1 cellular context compared by ENCODE assay signal in the genomic region with DNA sequence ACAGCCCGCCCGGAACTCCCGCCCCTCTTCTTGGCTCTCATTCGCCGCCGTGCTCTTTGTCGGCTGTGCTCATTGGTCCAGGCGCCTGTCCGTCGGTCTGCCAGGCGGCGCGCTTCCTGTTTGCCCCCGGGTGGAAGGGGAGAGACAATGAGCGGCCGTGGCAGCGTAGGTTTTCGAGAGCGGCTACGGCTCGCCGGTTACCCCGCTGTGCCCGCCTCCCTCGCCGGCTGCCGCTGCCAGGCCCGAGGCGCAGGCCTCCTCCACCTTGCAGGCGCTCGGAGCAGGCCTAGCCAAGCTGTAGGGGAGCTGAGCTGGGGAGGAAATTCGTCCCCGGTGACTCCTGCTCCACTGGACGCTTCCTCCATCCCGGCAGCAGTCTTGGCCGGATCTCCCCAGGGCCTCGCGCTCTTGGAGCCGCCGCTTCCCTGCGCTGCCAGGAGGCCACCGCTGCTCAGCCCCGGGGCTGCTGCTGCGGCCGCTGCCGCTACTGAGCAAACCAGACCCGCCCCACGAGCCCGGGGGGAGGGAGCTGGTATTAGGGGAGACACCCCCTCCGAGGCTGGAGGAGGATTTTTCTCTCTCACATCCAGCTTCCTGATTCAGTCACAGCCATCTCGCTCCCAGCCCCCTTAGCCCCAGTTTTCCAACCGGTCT.
TF ChIP-seq lines count a peak whose summit lies in the region.

A gene (minus strand): TSS at position 2 of the 654 bp plus-strand sequence. CDS start 202 bp downstream, outside the sequence.

TF ChIP-seq in K562, 482 proteins besides CTCF, POLR2A, EP300 and RAD21 (continued from another document and continues in another):
- TF ChIP-seq, protein P1, sequence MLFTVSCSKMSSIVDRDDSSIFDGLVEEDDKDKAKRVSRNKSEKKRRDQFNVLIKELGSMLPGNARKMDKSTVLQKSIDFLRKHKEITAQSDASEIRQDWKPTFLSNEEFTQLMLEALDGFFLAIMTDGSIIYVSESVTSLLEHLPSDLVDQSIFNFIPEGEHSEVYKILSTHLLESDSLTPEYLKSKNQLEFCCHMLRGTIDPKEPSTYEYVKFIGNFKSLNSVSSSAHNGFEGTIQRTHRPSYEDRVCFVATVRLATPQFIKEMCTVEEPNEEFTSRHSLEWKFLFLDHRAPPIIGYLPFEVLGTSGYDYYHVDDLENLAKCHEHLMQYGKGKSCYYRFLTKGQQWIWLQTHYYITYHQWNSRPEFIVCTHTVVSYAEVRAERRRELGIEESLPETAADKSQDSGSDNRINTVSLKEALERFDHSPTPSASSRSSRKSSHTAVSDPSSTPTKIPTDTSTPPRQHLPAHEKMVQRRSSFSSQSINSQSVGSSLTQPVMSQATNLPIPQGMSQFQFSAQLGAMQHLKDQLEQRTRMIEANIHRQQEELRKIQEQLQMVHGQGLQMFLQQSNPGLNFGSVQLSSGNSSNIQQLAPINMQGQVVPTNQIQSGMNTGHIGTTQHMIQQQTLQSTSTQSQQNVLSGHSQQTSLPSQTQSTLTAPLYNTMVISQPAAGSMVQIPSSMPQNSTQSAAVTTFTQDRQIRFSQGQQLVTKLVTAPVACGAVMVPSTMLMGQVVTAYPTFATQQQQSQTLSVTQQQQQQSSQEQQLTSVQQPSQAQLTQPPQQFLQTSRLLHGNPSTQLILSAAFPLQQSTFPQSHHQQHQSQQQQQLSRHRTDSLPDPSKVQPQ (CRISPR knock-in tag; IDR thresholded peaks at IDR 0.05; ENCODE audit: borderline replicate concordance) = 0 out of 2 replicates have a peak, but pooled peaks have one; percentile 71
- peak; percentile 72 for TF ChIP-seq TBP (optimal IDR thresholded peaks at IDR 0.05; ENCODE audit: low read depth, low read length)
- peak; percentile 23; the same call in 1 of the 2 replicates for TF ChIP-seq DPF2 (IDR thresholded peaks at IDR 0.05)
- TF ChIP-seq TSC22D4 (tag; IDR thresholded peaks at IDR 0.05) = no peak
- no peak for TF ChIP-seq CBX2 (IDR thresholded peaks at IDR 0.05; ENCODE audit: insufficient read depth, low read length, poor library complexity, severe bottlenecking)
- no peak for TF ChIP-seq NR3C1 (CRISPR knock-in tag; IDR thresholded peaks at IDR 0.05)
- no peak for TF ChIP-seq ZNF23 (CRISPR knock-in tag; IDR thresholded peaks at IDR 0.05)
- no peak for TF ChIP-seq SMARCA5 (IDR thresholded peaks at IDR 0.05)
- TF ChIP-seq MYBL2 (IDR thresholded peaks at IDR 0.05; ENCODE audit: low read depth) = no peak
- TF ChIP-seq MYBL2 (CRISPR knock-in tag; IDR thresholded peaks at IDR 0.05; ENCODE audit: borderline replicate concordance) = no peak
- peak; percentile 74; the same call in 1 of the 2 replicates for TF ChIP-seq ZNF212 (CRISPR knock-in tag; IDR thresholded peaks at IDR 0.05)
- TF ChIP-seq ZNF133 (CRISPR knock-in tag; IDR thresholded peaks at IDR 0.05) = no peak
- no peak for TF ChIP-seq ZFP30 (CRISPR knock-in tag; IDR thresholded peaks at IDR 0.05; ENCODE audit: borderline replicate concordance)
- TF ChIP-seq ZBTB1 (CRISPR knock-in tag; IDR thresholded peaks at IDR 0.05; ENCODE audit: borderline replicate concordance, low read depth) = no peak
- no peak; a peak in 1 of 4 replicates for TF ChIP-seq FOXK2 (conservative IDR thresholded peaks at IDR 0.05 in 1 of 2, IDR thresholded peaks at IDR 0.05 in 1 of 2; ENCODE audit: low read depth in 2 of 2)
- TF ChIP-seq ZNF785 (CRISPR knock-in tag; IDR thresholded peaks at IDR 0.05) = no peak
- TF ChIP-seq FOS (IDR thresholded peaks at IDR 0.05; ENCODE audit: extremely low read depth, insufficient read length) = peak; percentile 96
- TF ChIP-seq DMBX1 (CRISPR knock-in tag; IDR thresholded peaks at IDR 0.05; ENCODE audit: borderline replicate concordance) = no peak
- TF ChIP-seq, protein P2, sequence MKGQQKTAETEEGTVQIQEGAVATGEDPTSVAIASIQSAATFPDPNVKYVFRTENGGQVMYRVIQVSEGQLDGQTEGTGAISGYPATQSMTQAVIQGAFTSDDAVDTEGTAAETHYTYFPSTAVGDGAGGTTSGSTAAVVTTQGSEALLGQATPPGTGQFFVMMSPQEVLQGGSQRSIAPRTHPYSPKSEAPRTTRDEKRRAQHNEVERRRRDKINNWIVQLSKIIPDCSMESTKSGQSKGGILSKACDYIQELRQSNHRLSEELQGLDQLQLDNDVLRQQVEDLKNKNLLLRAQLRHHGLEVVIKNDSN (CRISPR knock-in tag; IDR thresholded peaks at IDR 0.05) = peak; percentile 23; the same call in 1 of the 2 replicates
- TF ChIP-seq, protein P3, sequence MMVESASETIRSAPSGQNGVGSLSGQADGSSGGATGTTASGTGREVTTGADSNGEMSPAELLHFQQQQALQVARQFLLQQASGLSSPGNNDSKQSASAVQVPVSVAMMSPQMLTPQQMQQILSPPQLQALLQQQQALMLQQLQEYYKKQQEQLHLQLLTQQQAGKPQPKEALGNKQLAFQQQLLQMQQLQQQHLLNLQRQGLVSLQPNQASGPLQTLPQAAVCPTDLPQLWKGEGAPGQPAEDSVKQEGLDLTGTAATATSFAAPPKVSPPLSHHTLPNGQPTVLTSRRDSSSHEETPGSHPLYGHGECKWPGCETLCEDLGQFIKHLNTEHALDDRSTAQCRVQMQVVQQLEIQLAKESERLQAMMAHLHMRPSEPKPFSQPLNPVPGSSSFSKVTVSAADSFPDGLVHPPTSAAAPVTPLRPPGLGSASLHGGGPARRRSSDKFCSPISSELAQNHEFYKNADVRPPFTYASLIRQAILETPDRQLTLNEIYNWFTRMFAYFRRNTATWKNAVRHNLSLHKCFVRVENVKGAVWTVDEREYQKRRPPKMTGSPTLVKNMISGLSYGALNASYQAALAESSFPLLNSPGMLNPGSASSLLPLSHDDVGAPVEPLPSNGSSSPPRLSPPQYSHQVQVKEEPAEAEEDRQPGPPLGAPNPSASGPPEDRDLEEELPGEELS (CRISPR knock-in tag; IDR thresholded peaks at IDR 0.05; ENCODE audit: borderline replicate concordance) = peak; percentile 73; the same call in 1 of the 2 replicates
- TF ChIP-seq BRD9 (IDR thresholded peaks at IDR 0.05; ENCODE audit: low read depth, partially characterized antibody) = peak; percentile 51
- TF ChIP-seq, protein P4, sequence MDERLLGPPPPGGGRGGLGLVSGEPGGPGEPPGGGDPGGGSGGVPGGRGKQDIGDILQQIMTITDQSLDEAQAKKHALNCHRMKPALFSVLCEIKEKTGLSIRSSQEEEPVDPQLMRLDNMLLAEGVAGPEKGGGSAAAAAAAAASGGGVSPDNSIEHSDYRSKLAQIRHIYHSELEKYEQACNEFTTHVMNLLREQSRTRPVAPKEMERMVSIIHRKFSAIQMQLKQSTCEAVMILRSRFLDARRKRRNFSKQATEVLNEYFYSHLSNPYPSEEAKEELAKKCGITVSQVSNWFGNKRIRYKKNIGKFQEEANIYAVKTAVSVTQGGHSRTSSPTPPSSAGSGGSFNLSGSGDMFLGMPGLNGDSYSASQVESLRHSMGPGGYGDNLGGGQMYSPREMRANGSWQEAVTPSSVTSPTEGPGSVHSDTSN (CRISPR knock-in tag; IDR thresholded peaks at IDR 0.05; ENCODE audit: low read depth) = peak; percentile 99
- TF ChIP-seq, protein P4 (tag; conservative IDR thresholded peaks at IDR 0.05; ENCODE audit: low read depth) = peak; percentile 99
- TF ChIP-seq NCOR1 (IDR thresholded peaks at IDR 0.05) = no peak
- no peak for TF ChIP-seq BRF1 (IDR thresholded peaks at IDR 0.05; ENCODE audit: borderline replicate concordance, extremely low read depth, insufficient read length)
- TF ChIP-seq RUNX1 (IDR thresholded peaks at IDR 0.05; ENCODE audit: low read depth) = no peak
- TF ChIP-seq NBN (IDR thresholded peaks at IDR 0.05; ENCODE audit: low read depth) = 0 out of 2 replicates have a peak, but pooled peaks have one; percentile 44
- TF ChIP-seq MED1 (CRISPR knock-in tag; IDR thresholded peaks at IDR 0.05; ENCODE audit: borderline replicate concordance) = no peak
- TF ChIP-seq WHSC1 (IDR thresholded peaks at IDR 0.05; ENCODE audit: low read length) = no peak
- TF ChIP-seq, protein P5, sequence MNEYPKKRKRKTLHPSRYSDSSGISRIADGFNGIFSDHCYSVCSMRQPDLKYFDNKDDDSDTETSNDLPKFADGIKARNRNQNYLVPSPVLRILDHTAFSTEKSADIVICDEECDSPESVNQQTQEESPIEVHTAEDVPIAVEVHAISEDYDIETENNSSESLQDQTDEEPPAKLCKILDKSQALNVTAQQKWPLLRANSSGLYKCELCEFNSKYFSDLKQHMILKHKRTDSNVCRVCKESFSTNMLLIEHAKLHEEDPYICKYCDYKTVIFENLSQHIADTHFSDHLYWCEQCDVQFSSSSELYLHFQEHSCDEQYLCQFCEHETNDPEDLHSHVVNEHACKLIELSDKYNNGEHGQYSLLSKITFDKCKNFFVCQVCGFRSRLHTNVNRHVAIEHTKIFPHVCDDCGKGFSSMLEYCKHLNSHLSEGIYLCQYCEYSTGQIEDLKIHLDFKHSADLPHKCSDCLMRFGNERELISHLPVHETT (CRISPR knock-in tag; conservative IDR thresholded peaks at IDR 0.05 in 1 of 2, IDR thresholded peaks at IDR 0.05 in 1 of 2) = no peak
- TF ChIP-seq ZFP1 (CRISPR knock-in tag; IDR thresholded peaks at IDR 0.05) = no peak
- TF ChIP-seq ZBTB8A (IDR thresholded peaks at IDR 0.05; ENCODE audit: partially characterized antibody) = no peak
- TF ChIP-seq, protein P6, sequence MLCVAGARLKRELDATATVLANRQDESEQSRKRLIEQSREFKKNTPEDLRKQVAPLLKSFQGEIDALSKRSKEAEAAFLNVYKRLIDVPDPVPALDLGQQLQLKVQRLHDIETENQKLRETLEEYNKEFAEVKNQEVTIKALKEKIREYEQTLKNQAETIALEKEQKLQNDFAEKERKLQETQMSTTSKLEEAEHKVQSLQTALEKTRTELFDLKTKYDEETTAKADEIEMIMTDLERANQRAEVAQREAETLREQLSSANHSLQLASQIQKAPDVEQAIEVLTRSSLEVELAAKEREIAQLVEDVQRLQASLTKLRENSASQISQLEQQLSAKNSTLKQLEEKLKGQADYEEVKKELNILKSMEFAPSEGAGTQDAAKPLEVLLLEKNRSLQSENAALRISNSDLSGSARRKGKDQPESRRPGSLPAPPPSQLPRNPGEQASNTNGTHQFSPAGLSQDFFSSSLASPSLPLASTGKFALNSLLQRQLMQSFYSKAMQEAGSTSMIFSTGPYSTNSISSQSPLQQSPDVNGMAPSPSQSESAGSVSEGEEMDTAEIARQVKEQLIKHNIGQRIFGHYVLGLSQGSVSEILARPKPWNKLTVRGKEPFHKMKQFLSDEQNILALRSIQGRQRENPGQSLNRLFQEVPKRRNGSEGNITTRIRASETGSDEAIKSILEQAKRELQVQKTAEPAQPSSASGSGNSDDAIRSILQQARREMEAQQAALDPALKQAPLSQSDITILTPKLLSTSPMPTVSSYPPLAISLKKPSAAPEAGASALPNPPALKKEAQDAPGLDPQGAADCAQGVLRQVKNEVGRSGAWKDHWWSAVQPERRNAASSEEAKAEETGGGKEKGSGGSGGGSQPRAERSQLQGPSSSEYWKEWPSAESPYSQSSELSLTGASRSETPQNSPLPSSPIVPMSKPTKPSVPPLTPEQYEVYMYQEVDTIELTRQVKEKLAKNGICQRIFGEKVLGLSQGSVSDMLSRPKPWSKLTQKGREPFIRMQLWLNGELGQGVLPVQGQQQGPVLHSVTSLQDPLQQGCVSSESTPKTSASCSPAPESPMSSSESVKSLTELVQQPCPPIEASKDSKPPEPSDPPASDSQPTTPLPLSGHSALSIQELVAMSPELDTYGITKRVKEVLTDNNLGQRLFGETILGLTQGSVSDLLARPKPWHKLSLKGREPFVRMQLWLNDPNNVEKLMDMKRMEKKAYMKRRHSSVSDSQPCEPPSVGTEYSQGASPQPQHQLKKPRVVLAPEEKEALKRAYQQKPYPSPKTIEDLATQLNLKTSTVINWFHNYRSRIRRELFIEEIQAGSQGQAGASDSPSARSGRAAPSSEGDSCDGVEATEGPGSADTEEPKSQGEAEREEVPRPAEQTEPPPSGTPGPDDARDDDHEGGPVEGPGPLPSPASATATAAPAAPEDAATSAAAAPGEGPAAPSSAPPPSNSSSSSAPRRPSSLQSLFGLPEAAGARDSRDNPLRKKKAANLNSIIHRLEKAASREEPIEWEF (CRISPR knock-in tag; IDR thresholded peaks at IDR 0.05) = no peak
- TF ChIP-seq PML (IDR thresholded peaks at IDR 0.05; ENCODE audit: low read length) = peak; percentile 74
- TF ChIP-seq HNRNPH1 (optimal IDR thresholded peaks at IDR 0.05; ENCODE audit: low read depth, low read length) = no peak
- TF ChIP-seq ZNF707 (CRISPR knock-in tag; conservative IDR thresholded peaks at IDR 0.05) = no peak
- peak; percentile 90 for TF ChIP-seq ZFX (CRISPR knock-in tag; IDR thresholded peaks at IDR 0.05)
- no peak for TF ChIP-seq ARID2 (IDR thresholded peaks at IDR 0.05)
- TF ChIP-seq, protein P7, sequence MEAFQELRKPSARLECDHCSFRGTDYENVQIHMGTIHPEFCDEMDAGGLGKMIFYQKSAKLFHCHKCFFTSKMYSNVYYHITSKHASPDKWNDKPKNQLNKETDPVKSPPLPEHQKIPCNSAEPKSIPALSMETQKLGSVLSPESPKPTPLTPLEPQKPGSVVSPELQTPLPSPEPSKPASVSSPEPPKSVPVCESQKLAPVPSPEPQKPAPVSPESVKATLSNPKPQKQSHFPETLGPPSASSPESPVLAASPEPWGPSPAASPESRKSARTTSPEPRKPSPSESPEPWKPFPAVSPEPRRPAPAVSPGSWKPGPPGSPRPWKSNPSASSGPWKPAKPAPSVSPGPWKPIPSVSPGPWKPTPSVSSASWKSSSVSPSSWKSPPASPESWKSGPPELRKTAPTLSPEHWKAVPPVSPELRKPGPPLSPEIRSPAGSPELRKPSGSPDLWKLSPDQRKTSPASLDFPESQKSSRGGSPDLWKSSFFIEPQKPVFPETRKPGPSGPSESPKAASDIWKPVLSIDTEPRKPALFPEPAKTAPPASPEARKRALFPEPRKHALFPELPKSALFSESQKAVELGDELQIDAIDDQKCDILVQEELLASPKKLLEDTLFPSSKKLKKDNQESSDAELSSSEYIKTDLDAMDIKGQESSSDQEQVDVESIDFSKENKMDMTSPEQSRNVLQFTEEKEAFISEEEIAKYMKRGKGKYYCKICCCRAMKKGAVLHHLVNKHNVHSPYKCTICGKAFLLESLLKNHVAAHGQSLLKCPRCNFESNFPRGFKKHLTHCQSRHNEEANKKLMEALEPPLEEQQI (IDR thresholded peaks at IDR 0.05) = no peak
- no peak for TF ChIP-seq HDAC8 (tag; IDR thresholded peaks at IDR 0.05)
- TF ChIP-seq ZC3H4 (CRISPR knock-in tag; IDR thresholded peaks at IDR 0.05; ENCODE audit: borderline replicate concordance) = no peak
- peak; percentile 76; the same call in 1 of the 2 replicates for TF ChIP-seq ZNF583 (CRISPR knock-in tag; IDR thresholded peaks at IDR 0.05)
- peak; percentile 97 for TF ChIP-seq MBD2 (IDR thresholded peaks at IDR 0.05; ENCODE audit: borderline replicate concordance, low read depth)
- TF ChIP-seq RBBP5 (IDR thresholded peaks at IDR 0.05; ENCODE audit: borderline replicate concordance, insufficient read depth, low read length, poor library complexity, severe bottlenecking) = peak; percentile 88
- peak; percentile 31; the same call in 1 of the 2 replicates for TF ChIP-seq HEY1 (CRISPR knock-in tag; IDR thresholded peaks at IDR 0.05; ENCODE audit: borderline replicate concordance)
